ENCODE assay signal across 20 cellular contexts in the genomic region with DNA sequence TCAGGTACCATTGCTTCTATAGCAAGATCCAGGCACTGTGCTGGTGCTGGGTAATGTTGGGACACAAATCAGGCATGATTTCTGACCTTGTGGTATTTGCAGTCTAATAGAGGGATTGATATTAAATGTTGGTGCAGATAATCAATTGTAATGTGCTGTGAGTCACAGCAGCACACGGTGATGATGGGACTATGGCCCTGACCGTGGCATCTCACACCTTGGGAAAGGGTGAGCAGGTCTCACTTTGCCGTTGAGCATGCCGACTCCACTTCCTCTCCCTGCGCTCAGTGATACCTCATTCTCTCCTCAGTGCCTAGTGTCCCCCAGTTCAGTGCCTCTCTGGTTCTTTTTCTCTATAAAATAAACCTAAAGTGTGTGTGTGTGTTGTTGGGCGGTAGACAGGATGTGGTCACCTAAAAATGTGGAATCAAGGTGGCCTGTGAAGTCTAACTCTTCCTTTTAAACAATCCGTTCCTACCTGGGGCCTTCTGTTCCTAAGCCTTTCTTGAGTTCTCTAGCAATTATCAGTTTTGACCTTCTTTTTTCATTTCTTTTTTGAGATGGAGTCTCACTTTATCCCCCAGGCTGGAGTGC.
A peak's percentile ranks its signal among the peaks of the same experiment; 100 is the strongest.
DNase-seq lines count a peak whose midpoint lies in the region; ATAC-seq and TF ChIP-seq lines count a peak whose summit lies in the region.
"Had no signal": no experiment of that assay in that cellular context is flagged by ENCODE, and none has a peak within 500 bp of the region (broad histone marks: within the 10 kb centered on the region; RNA-seq: fewer than 3 reads in every experiment).

No MANE protein-coding gene starts in this region.

- no peak overlapping the region for H3K4me3 Mint-ChIP-seq in activated naive CD8-positive, alpha-beta T cell treated with anti-CD3 and anti-CD28 coated beads for 36 hours
- no peak overlapping the region for H3K4me3 Mint-ChIP-seq in activated naive CD8-positive, alpha-beta T cell treated with anti-CD3 and anti-CD28 coated beads, Interleukin-2, amount 50 U/mL, for 24 hours
- H3K4me3 Mint-ChIP-seq in HFFc6 (no peak overlapping the region), neural crest cell (no peak overlapping the region)
- H3K4me3 Mint-ChIP-seq in activated CD8-positive, alpha-beta T cell treated with anti-CD3 and anti-CD28 coated beads for 36 hours = no peak overlapping the region

- CTCF ChIA-PET in activated CD8-positive, alpha-beta T cell treated with anti-CD3 and anti-CD28 coated beads for 36 hours (lab: Charles Lee) = no interaction called here

- H3K9me2 ChIP-seq in hepatocyte (replicated peaks; ENCODE audit: insufficient read depth) = no peaks in the 10 kb centered on the region

- H3K4me2 ChIP-seq in hepatocyte = no peak overlapping the region

- no peak for TF ChIP-seq CTCF in HFFc6 (IDR thresholded peaks at IDR 0.05)
- TF ChIP-seq CTCF in activated CD8-positive, alpha-beta T cell treated with anti-CD3 and anti-CD28 coated beads for 36 hours (IDR thresholded peaks at IDR 0.05) = no peak
- TF ChIP-seq CTCF in neural crest cell (conservative IDR thresholded peaks at IDR 0.05) = no peak
- TF ChIP-seq CTCF in hepatocyte (IDR thresholded peaks at IDR 0.05; ENCODE audit: poor library complexity) = no peak

- no peak overlapping the region for H2AFZ ChIP-seq in hepatocyte

- H3K9me3 Mint-ChIP-seq in activated naive CD8-positive, alpha-beta T cell treated with anti-CD3 and anti-CD28 coated beads for 36 hours = no peaks in the 10 kb centered on the region
- no peaks in the 10 kb centered on the region for H3K9me3 Mint-ChIP-seq in activated naive CD8-positive, alpha-beta T cell treated with anti-CD3 and anti-CD28 coated beads, Interleukin-2, amount 50 U/mL, for 24 hours
- H3K9me3 Mint-ChIP-seq in HFFc6 (no peaks in the 10 kb centered on the region), neural crest cell (no peaks in the 10 kb centered on the region)
- H3K9me3 Mint-ChIP-seq in activated CD8-positive, alpha-beta T cell treated with anti-CD3 and anti-CD28 coated beads for 36 hours = no peaks in the 10 kb centered on the region

- H4K20me1 ChIP-seq in hepatocyte (ENCODE audit: insufficient read depth, poor library complexity, severe bottlenecking) = no peaks in the 10 kb centered on the region

- DNase-seq in activated naive CD8-positive, alpha-beta T cell treated with anti-CD3 and anti-CD28 coated beads for 36 hours = no peak
- no peak for DNase-seq in activated naive CD8-positive, alpha-beta T cell treated with anti-CD3 and anti-CD28 coated beads, Interleukin-2, amount 50 U/mL, for 24 hours
- no peak for DNase-seq in HFFc6
- no peak for DNase-seq in activated CD8-positive, alpha-beta T cell treated with anti-CD3 and anti-CD28 coated beads for 36 hours
- no peak for DNase-seq in neural crest cell (ENCODE audit: low read depth, low spot score)
- DNase-seq in RKO (ENCODE audit: low spot score) = no peak
- DNase-seq in H7 = no peak
- no peak for DNase-seq in hepatocyte (ENCODE audit: low spot score)
- DNase-seq: Caco-2, DMS153, EL, MV-4-11, NCI-H1417, NCI-H1930, NCI-H2171, NCI-H446, NCI-H69, RPMI8226 had no signal

- peaks cover 19% of the 10 kb centered on the region for H3K4me1 Mint-ChIP-seq in activated naive CD8-positive, alpha-beta T cell treated with anti-CD3 and anti-CD28 coated beads for 36 hours
- peaks cover 26% of the 10 kb centered on the region for H3K4me1 Mint-ChIP-seq in activated naive CD8-positive, alpha-beta T cell treated with anti-CD3 and anti-CD28 coated beads, Interleukin-2, amount 50 U/mL, for 24 hours
- H3K4me1 Mint-ChIP-seq in HFFc6 (ENCODE audit: low read depth) (no peaks in the 10 kb centered on the region), neural crest cell (peaks cover 6% of the 10 kb centered on the region)
- H3K4me1 Mint-ChIP-seq in activated CD8-positive, alpha-beta T cell treated with anti-CD3 and anti-CD28 coated beads for 36 hours (ENCODE audit: low read depth) = peaks cover 17% of the 10 kb centered on the region

- no peaks in the 10 kb centered on the region for H3K27me3 Mint-ChIP-seq in activated naive CD8-positive, alpha-beta T cell treated with anti-CD3 and anti-CD28 coated beads for 36 hours
- H3K27me3 Mint-ChIP-seq in activated naive CD8-positive, alpha-beta T cell treated with anti-CD3 and anti-CD28 coated beads, Interleukin-2, amount 50 U/mL, for 24 hours = no peaks in the 10 kb centered on the region
- H3K27me3 Mint-ChIP-seq in HFFc6 (ENCODE audit: insufficient read depth) (peaks cover 4% of the 10 kb centered on the region), neural crest cell (ENCODE audit: low read depth) (no peaks in the 10 kb centered on the region)
- H3K27me3 Mint-ChIP-seq in activated CD8-positive, alpha-beta T cell treated with anti-CD3 and anti-CD28 coated beads for 36 hours = no peaks in the 10 kb centered on the region

- H3K9me3 ChIP-seq in hepatocyte (ENCODE audit: low read depth) = no peaks in the 10 kb centered on the region
- H3K9me3 ChIP-seq: Caco-2 had no signal

- POLR2A ChIA-PET in activated CD8-positive, alpha-beta T cell treated with anti-CD3 and anti-CD28 coated beads for 36 hours (lab: Charles Lee) = interaction anchor here (0.6 kb wide), 1 partner anchor 10 kb away, joined by 3 read pairs; no protein-coding TSS in a partner anchor

- H3K79me2 ChIP-seq in hepatocyte = no peaks in the 10 kb centered on the region

- peaks cover 22% of the 10 kb centered on the region for H3K36me3 Mint-ChIP-seq in activated naive CD8-positive, alpha-beta T cell treated with anti-CD3 and anti-CD28 coated beads for 36 hours
- H3K36me3 Mint-ChIP-seq in activated naive CD8-positive, alpha-beta T cell treated with anti-CD3 and anti-CD28 coated beads, Interleukin-2, amount 50 U/mL, for 24 hours (ENCODE audit: low read depth) = peaks cover 13% of the 10 kb centered on the region
- H3K36me3 Mint-ChIP-seq in HFFc6 (ENCODE audit: low read depth) = peaks cover 27% of the 10 kb centered on the region
- peaks cover 15% of the 10 kb centered on the region for H3K36me3 Mint-ChIP-seq in activated CD8-positive, alpha-beta T cell treated with anti-CD3 and anti-CD28 coated beads for 36 hours (ENCODE audit: low read depth)
- H3K36me3 Mint-ChIP-seq in neural crest cell (ENCODE audit: low read depth) = peaks cover under 1% of the 10 kb centered on the region

- WGBS in hepatocyte (ENCODE audit: low lambda C conversion rate, missing lambda C conversion rate) = 97% methylated on average over 7 of the region's 7 CpGs

- H3K4me3 ChIP-seq in H7 (ENCODE audit: insufficient read depth, low read depth, low read length) (no peak overlapping the region), hepatocyte (no peak overlapping the region)
- H3K4me3 ChIP-seq: K562 had no signal

- no peak for ATAC-seq in activated naive CD8-positive, alpha-beta T cell treated with anti-CD3 and anti-CD28 coated beads, Interleukin-2, amount 50 U/mL, for 24 hours
- no peak for ATAC-seq in activated CD8-positive, alpha-beta T cell treated with anti-CD3 and anti-CD28 coated beads for 36 hours
- ATAC-seq: K562 had no signal

- H3K27ac Mint-ChIP-seq in activated naive CD8-positive, alpha-beta T cell treated with anti-CD3 and anti-CD28 coated beads for 36 hours = peak overlapping the region; percentile 4
- H3K27ac Mint-ChIP-seq in activated naive CD8-positive, alpha-beta T cell treated with anti-CD3 and anti-CD28 coated beads, Interleukin-2, amount 50 U/mL, for 24 hours = no peak overlapping the region
- H3K27ac Mint-ChIP-seq in HFFc6 (peak overlapping the region; percentile 45; the same call in 1 of the 2 replicates), neural crest cell (ENCODE audit: unreplicated experiment) (peak overlapping the region; percentile 6)
- H3K27ac Mint-ChIP-seq in activated CD8-positive, alpha-beta T cell treated with anti-CD3 and anti-CD28 coated beads for 36 hours = peak overlapping the region; percentile 34

- intact Hi-C loops in activated CD8-positive, alpha-beta T cell treated with anti-CD3 and anti-CD28 coated beads for 36 hours (cut with micrococcal nuclease) = no loop called here

- H3K4me1 ChIP-seq in hepatocyte (ENCODE audit: insufficient read depth) = peaks cover 12% of the 10 kb centered on the region
- H3K4me1 ChIP-seq: Caco-2 had no signal

- H3K27me3 ChIP-seq in H7 (ENCODE audit: control insufficient read depth, insufficient read depth, low read length) (no peaks in the 10 kb centered on the region), hepatocyte (no peaks in the 10 kb centered on the region)

- H3K36me3 ChIP-seq in H7 (replicated peaks; ENCODE audit: control insufficient read depth, insufficient read depth, low read length) (no peaks in the 10 kb centered on the region), hepatocyte (replicated peaks; ENCODE audit: insufficient read depth, low read depth) (no peaks in the 10 kb centered on the region)

- no peak overlapping the region for H3K27ac ChIP-seq in hepatocyte
- H3K27ac ChIP-seq: C4-2B had no signal
